In genomic region chr15:84633311-84634227, GRCh38 we compare ENCODE assay signal across 8 cellular contexts. TPM values are rescaled to one million over a fixed set of nuclear protein-coding genes. Genes with fewer than 3 reads are reported as not detected.
DNase-seq lines count a peak whose midpoint lies in the region; ATAC-seq, FAIRE-seq and TF ChIP-seq lines count a peak whose summit lies in the region.

No MANE protein-coding gene starts in this region.

- FAIRE-seq in astrocyte (lab: Jason Lieb, UNC) = no peak
- no peak for FAIRE-seq in urothelium cell line (lab: Jason Lieb, UNC)

- peak overlapping the region; percentile 88 for H3K4me2 ChIP-seq in astrocyte (ENCODE audit: low read length)

- CTCF ChIA-PET in Caco-2 (lab: Charles Lee) = interaction anchor here (1.1 to 2.1 kb wide), 2 partner anchors 33 to 34 kb away, joined by 3 to 10 read pairs; partner anchors contain the start of gene ZSCAN2

- H3K27me3 ChIP-seq in Caco-2 (replicated peaks; ENCODE audit: control insufficient read depth, insufficient read depth, low read length) = no peaks in the 10 kb centered on the region
- no peaks in the 10 kb centered on the region for H3K27me3 ChIP-seq in astrocyte (ENCODE audit: insufficient read depth, low read length)

- H3K79me2 ChIP-seq in astrocyte (ENCODE audit: insufficient read depth, low read length) = peaks cover 25% of the 10 kb centered on the region

- peak overlapping the region; percentile 70 for H3K4me3 ChIP-seq in Caco-2 (ENCODE audit: low read depth, low read length)
- H3K4me3 ChIP-seq in astrocyte (ENCODE audit: insufficient read depth, low read depth, low read length) = peak overlapping the region; percentile 54
- peak overlapping the region; percentile 61 for H3K4me3 ChIP-seq in retinal pigment epithelial cell (ENCODE audit: low read length)

- H3K9me3 ChIP-seq in Caco-2 = no peaks in the 10 kb centered on the region
- no peaks in the 10 kb centered on the region for H3K9me3 ChIP-seq in astrocyte (ENCODE audit: insufficient read depth, low read depth, low read length)

- DNase-seq in Caco-2 (peak; percentile 65 to 72), KG1 (lab: John Stamatoyannopoulos, UW) (peak; percentile 53), T-helper 9 cell (peak; percentile 46), astrocyte (ENCODE audit: low read depth) (peak; percentile 69), hippocampal formation (lab: John Stamatoyannopoulos, UW) (peak; percentile 45 to 77), retinal pigment epithelial cell (ENCODE audit: low read depth) (peak; percentile 32), urothelium cell line (ENCODE audit: low spot score) (no peak)

- H3K4me1 Mint-ChIP-seq in Caco-2 (ENCODE audit: low read depth, unreplicated experiment) = no peaks in the 10 kb centered on the region
- peaks cover 21% of the 10 kb centered on the region for H3K4me1 Mint-ChIP-seq in astrocyte (ENCODE audit: low read depth, unreplicated experiment)

- peak overlapping the region; percentile 64 for H2AFZ ChIP-seq in astrocyte (ENCODE audit: low read depth, low read length)

- no peaks in the 10 kb centered on the region for H3K9me3 Mint-ChIP-seq in Caco-2 (ENCODE audit: unreplicated experiment)
- no peaks in the 10 kb centered on the region for H3K9me3 Mint-ChIP-seq in astrocyte (ENCODE audit: unreplicated experiment)

- H3K27ac ChIP-seq in astrocyte (ENCODE audit: low read depth, low read length) = peak overlapping the region; percentile 59

- peaks cover 25% of the 10 kb centered on the region for H3K36me3 Mint-ChIP-seq in Caco-2 (ENCODE audit: insufficient read depth, unreplicated experiment)
- peaks cover 10% of the 10 kb centered on the region for H3K36me3 Mint-ChIP-seq in astrocyte (ENCODE audit: low read depth, unreplicated experiment)

- TF ChIP-seq CTCF in Caco-2 (IDR thresholded peaks at IDR 0.05; ENCODE audit: insufficient read depth in 1 of 2, low read depth in 1 of 2, low read length in 1 of 2, severe bottlenecking in 1 of 2, unreplicated experiment in 1 of 2) (no peak), astrocyte (IDR thresholded peaks at IDR 0.05; ENCODE audit: insufficient read depth, low read depth, low read length) (no peak), retinal pigment epithelial cell (conservative IDR thresholded peaks at IDR 0.05; ENCODE audit: low read depth, low read length) (no peak)

- intact Hi-C loops in Caco-2 (cut with micrococcal nuclease; ENCODE audit: unreplicated experiment) = no loop called here

- H3K27me3 Mint-ChIP-seq in Caco-2 (ENCODE audit: insufficient read depth, unreplicated experiment) (no peaks in the 10 kb centered on the region), astrocyte (ENCODE audit: low read depth, unreplicated experiment) (no peaks in the 10 kb centered on the region)

- H3K27ac Mint-ChIP-seq in Caco-2 (ENCODE audit: unreplicated experiment) (peak overlapping the region; percentile 74), astrocyte (ENCODE audit: unreplicated experiment) (peak overlapping the region; percentile 90)

- H3K4me3 Mint-ChIP-seq in Caco-2 (ENCODE audit: unreplicated experiment) (peak overlapping the region; percentile 91), astrocyte (ENCODE audit: unreplicated experiment) (peak overlapping the region; percentile 96)

- H3K36me3 ChIP-seq in Caco-2 (ENCODE audit: control insufficient read depth, insufficient read depth, low read length) (no peaks in the 10 kb centered on the region), astrocyte (ENCODE audit: insufficient read depth, low read length) (peaks cover 10% of the 10 kb centered on the region)

- peaks cover 19% of the 10 kb centered on the region for H4K20me1 ChIP-seq in astrocyte (ENCODE audit: insufficient read depth, low read length)

- H3K9ac ChIP-seq in astrocyte (ENCODE audit: low read length) = peak overlapping the region; percentile 76

- BruUV-seq in Caco-2 (replicated peaks; lab: Mats Ljungman, UMichigan) = no TSS peak

- POLR2A ChIA-PET in Caco-2 (lab: Charles Lee) = interaction anchor here (0.5 kb wide), 1 partner anchor 70 kb away, joined by 7 read pairs; no protein-coding TSS in a partner anchor

- H3K4me1 ChIP-seq in Caco-2 (0 out of 2 replicates have a peak, but pooled peaks cover 7% of the 10 kb centered on the region), astrocyte (ENCODE audit: insufficient read depth, low read length) (peaks cover 24% of the 10 kb centered on the region)

- peak; percentile 53 for ATAC-seq in GM21528 (IDR thresholded peaks at IDR 0.05; ENCODE audit: low FRiP score, unreplicated experiment)

RNA-seq across cellular contexts. Expression of gene WDR73, which starts 20.5 kb away (rescaled TPM):
- total RNA-seq in Caco-2 (2022) (32.5 and 32.7 TPM in 2 replicates), astrocyte (22.1 and 23.9 TPM in 2 replicates)

RNA-seq across cellular contexts. Expression of gene NMB, which starts 24.4 kb away (rescaled TPM):
- total RNA-seq in Caco-2 (2022) (7.5 and 8.6 TPM in 2 replicates), astrocyte (6.1 and 6.4 TPM in 2 replicates)

RNA-seq across cellular contexts. Expression of gene ZSCAN2, which starts 32.8 kb away (rescaled TPM):
- 12.7 and 12.9 TPM in 2 replicates for total RNA-seq in Caco-2 (2022)
- 13.5 and 16.2 TPM in 2 replicates for total RNA-seq in astrocyte
